In the genomic region with DNA sequence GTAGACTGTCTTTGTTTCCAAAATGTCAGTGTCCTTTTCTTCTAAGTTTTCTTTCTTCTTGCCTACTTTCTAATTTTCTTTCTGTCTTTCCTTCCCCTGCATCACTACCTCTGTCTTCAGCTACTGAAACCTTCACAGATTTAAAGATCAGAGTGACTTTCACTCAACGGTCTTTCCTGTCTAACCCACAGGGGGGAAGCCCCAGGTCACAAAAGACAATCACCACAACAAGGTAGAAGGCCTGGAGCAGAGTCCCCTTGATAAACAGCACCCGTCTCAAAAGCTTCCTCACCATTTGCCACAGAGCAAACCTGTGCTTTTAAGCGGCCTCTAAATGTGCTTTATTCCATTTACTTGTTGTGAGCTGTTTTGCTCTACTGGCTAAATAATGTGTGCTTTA, we compare ENCODE assay signal across 8 cellular contexts.
DNase-seq lines count a peak whose midpoint lies in the region; ATAC-seq and TF ChIP-seq lines count a peak whose summit lies in the region.

No MANE protein-coding gene starts in this region.

- WGBS in endodermal cell (ENCODE audit: insufficient coverage in 1 of 2, insufficient read length in 1 of 2), 2 experiments: 30 to 38% methylated on average over 2 to 3 of the region's 3 CpGs
- 53% methylated on average over 3 of the region's 3 CpGs for WGBS in right cardiac atrium

- intact Hi-C loops in lower lobe of right lung (cut with DNase I) (no loop called here), right cardiac atrium (cut with DNase I) (no loop called here)

- H3K9ac ChIP-seq in endodermal cell (ENCODE audit: extremely low read depth, low read length, poor library complexity, severe bottlenecking): no peak overlapping the region

- DNase-seq in NCI-H2081 treated with DMSO at 0.1 percent for 48 hours (lab: John Stamatoyannopoulos, UW): peak; percentile 16
- DNase-seq in endodermal cell: peak; percentile 68
- DNase-seq in lower lobe of right lung: no peak
- no peak for DNase-seq in NCI-H82 treated with DMSO at 0.1 percent for 48 hours (lab: John Stamatoyannopoulos, UW; ENCODE audit: unreplicated experiment)
- DNase-seq in right cardiac atrium: no peak
- DNase-seq in COLO668 (lab: John Stamatoyannopoulos, UW; ENCODE audit: unreplicated experiment): no peak

- H3K4me3 ChIP-seq in endodermal cell (ENCODE audit: low read length): no peak overlapping the region
- H3K4me3 ChIP-seq in lower lobe of right lung: no peak overlapping the region
- no peak overlapping the region for H3K4me3 ChIP-seq in right cardiac atrium (ENCODE audit: low read length)

- no peaks in the 10 kb centered on the region for H3K4me1 ChIP-seq in endodermal cell (ENCODE audit: control insufficient read depth, insufficient read depth, low read length)
- no peaks in the 10 kb centered on the region for H3K4me1 ChIP-seq in lower lobe of right lung
- no peaks in the 10 kb centered on the region for H3K4me1 ChIP-seq in right cardiac atrium (ENCODE audit: control insufficient read depth, insufficient read depth, low read length)

- H3K36me3 Mint-ChIP-seq in endodermal cell (ENCODE audit: low read depth): no peaks in the 10 kb centered on the region

- H3K27ac ChIP-seq in endodermal cell (ENCODE audit: low read depth, low read length) (no peak overlapping the region), lower lobe of right lung (no peak overlapping the region), right cardiac atrium (ENCODE audit: low read length) (no peak overlapping the region)

- peaks cover 2% of the 10 kb centered on the region for H3K27me3 Mint-ChIP-seq in endodermal cell (ENCODE audit: insufficient read depth)

- peaks cover 26% of the 10 kb centered on the region for H3K4me1 Mint-ChIP-seq in endodermal cell

- no peaks in the 10 kb centered on the region for H3K9me3 ChIP-seq in endodermal cell (ENCODE audit: control insufficient read depth, low read length)
- H3K9me3 ChIP-seq in lower lobe of right lung: no peaks in the 10 kb centered on the region
- no peaks in the 10 kb centered on the region for H3K9me3 ChIP-seq in right cardiac atrium (ENCODE audit: control insufficient read depth, low read length)

- no peak overlapping the region for H3K27ac Mint-ChIP-seq in endodermal cell

- H3K36me3 ChIP-seq in endodermal cell (ENCODE audit: control insufficient read depth, insufficient read depth, low read length) (no peaks in the 10 kb centered on the region), lower lobe of right lung (no peaks in the 10 kb centered on the region)

- TF ChIP-seq CTCF in endodermal cell (conservative IDR thresholded peaks at IDR 0.05) (peak; percentile 46), lower lobe of right lung (IDR thresholded peaks at IDR 0.05) (no peak)

- no peaks in the 10 kb centered on the region for H3K27me3 ChIP-seq in endodermal cell (ENCODE audit: control insufficient read depth, insufficient read depth, low read length, poor library complexity, severe bottlenecking)
- H3K27me3 ChIP-seq in lower lobe of right lung (ENCODE audit: low read depth): no peaks in the 10 kb centered on the region
- peaks cover under 1% of the 10 kb centered on the region for H3K27me3 ChIP-seq in right cardiac atrium (ENCODE audit: control insufficient read depth, insufficient read depth)

- H3K4me3 Mint-ChIP-seq in endodermal cell: no peak overlapping the region

- ATAC-seq in GM18502 (IDR thresholded peaks at IDR 0.05; ENCODE audit: poor library complexity, unreplicated experiment) (peak; percentile 98), GM21737 (IDR thresholded peaks at IDR 0.05; ENCODE audit: unreplicated experiment) (peak; percentile 97), lower lobe of right lung (no peak), right cardiac atrium (no peak)

- no peaks in the 10 kb centered on the region for H3K9me3 Mint-ChIP-seq in endodermal cell

Comparison
In these comparisons a context has a peak if more than half of its experiments do, and no peak if none do; other contexts are left out.
1. ATAC-seq: peak in GM18502 (single experiment) and GM21737 (single experiment); none in lower lobe of right lung (0 of 2) and right cardiac atrium (0 of 2).
2. DNase-seq: peak in NCI-H2081 treated with DMSO at 0.1 percent for 48 hours (single experiment) and endodermal cell (single experiment); none in lower lobe of right lung (single experiment), NCI-H82 treated with DMSO at 0.1 percent for 48 hours (single experiment), right cardiac atrium (0 of 3) and COLO668 (single experiment).